1 cellular context compared by ENCODE assay signal in the genomic region with DNA sequence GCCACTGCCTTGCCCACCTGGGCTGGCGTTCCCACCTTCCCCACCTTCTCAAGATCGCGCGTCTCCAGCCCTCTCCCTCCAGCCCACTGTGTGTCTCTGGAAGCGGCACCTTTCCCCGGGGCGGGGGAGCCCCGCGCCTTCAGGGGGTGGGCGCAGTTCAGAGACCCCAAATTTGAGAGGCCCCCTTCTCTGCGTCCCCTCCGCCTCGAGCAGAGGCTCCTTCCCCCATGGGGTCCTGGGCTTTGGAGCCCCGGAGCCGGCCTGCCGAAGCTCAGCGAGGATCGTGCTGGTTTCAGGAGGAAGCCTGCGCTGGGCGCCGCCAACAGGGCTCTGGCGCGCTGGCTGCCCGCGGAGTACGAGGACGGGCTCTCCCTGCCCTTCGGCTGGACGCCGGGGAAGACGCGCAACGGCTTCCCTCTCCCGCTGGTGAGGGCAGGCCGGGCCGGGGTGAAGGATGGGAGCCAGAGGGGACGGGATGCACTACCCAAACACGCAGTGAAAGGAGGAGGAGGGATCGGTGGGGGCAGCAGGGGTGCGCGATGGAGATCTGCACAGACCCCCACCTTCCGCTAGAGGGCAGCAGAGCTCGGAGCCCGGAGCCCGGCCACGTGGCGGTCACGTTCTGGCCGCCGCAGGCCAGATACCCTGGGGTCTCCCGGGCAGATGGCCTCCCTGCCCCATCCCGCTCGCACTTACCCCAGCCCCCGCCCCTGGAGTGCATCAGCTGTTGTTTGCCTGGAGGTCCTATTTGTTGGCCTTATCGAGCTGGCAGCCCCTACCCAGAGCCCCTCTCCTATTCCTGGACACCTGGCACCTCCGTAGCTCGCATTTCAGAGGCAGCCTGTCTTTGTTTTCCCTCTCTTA.
TF ChIP-seq lines count a peak whose summit lies in the region.

No MANE protein-coding gene starts in this region.

TF ChIP-seq in GM12878, 131 proteins besides CTCF, POLR2A, EP300 and RAD21 (continued from another document and continues in another):
- TF ChIP-seq CEBPZ (IDR thresholded peaks at IDR 0.05; ENCODE audit: low read depth, low read length) (no peak), MXI1 (IDR thresholded peaks at IDR 0.05; ENCODE audit: low read depth, low read length) (peak; percentile 51; the same call in 1 of the 2 replicates), CREM (IDR thresholded peaks at IDR 0.05; ENCODE audit: low read depth) (no peak), LARP7 (IDR thresholded peaks at IDR 0.05) (peak; percentile 81), CBFB (IDR thresholded peaks at IDR 0.05; ENCODE audit: low read depth) (no peak), JUNB (IDR thresholded peaks at IDR 0.05) (no peak), ZNF592 (IDR thresholded peaks at IDR 0.05) (peak; percentile 73; the same call in 1 of the 2 replicates), EZH2 (IDR thresholded peaks at IDR 0.05; ENCODE audit: borderline replicate concordance, control insufficient read depth, low read depth, low read length) (no peak), BCL3 (IDR thresholded peaks at IDR 0.05; ENCODE audit: borderline replicate concordance, insufficient read depth, low read depth, low read length, poor library complexity, severe bottlenecking) (no peak), NBN (IDR thresholded peaks at IDR 0.05) (peak; percentile 43; the same call in 1 of the 2 replicates), ETV6 (conservative IDR thresholded peaks at IDR 0.05 in 1 of 2, IDR thresholded peaks at IDR 0.05 in 1 of 2; ENCODE audit: borderline replicate concordance in 1 of 2, low read depth in 1 of 2) (no peak), EGR1 (IDR thresholded peaks at IDR 0.05; ENCODE audit: borderline replicate concordance in 1 of 2, low read depth in 2 of 2, low read length in 2 of 2) (no peak), MYC (IDR thresholded peaks at IDR 0.05; ENCODE audit: insufficient read depth, insufficient read length, insufficient replicate concordance, low read length, severe bottlenecking) (peak; percentile 91), SREBF2 (IDR thresholded peaks at IDR 0.05; ENCODE audit: low read length) (no peak), CHD4 (IDR thresholded peaks at IDR 0.05) (no peak), WRNIP1 (IDR thresholded peaks at IDR 0.05; ENCODE audit: borderline replicate concordance, low read depth, low read length) (no peak), E2F4 (IDR thresholded peaks at IDR 0.05; ENCODE audit: low read depth, low read length) (no peak), YBX1 (IDR thresholded peaks at IDR 0.05) (no peak), ZNF207 (IDR thresholded peaks at IDR 0.05; ENCODE audit: borderline replicate concordance) (no peak; the same call in 1 of the 2 replicates), HSF1 (IDR thresholded peaks at IDR 0.05; ENCODE audit: low read depth, low read length) (no peak), KAT2A (conservative IDR thresholded peaks at IDR 0.05; ENCODE audit: control insufficient read depth, low read depth, low read length) (no peak), RFX5 (IDR thresholded peaks at IDR 0.05; ENCODE audit: low read depth, low read length) (no peak), CEBPB (IDR thresholded peaks at IDR 0.05; ENCODE audit: borderline replicate concordance in 1 of 2, low read depth in 2 of 2, low read length in 2 of 2) (no peak), PAX5 (IDR thresholded peaks at IDR 0.05; ENCODE audit: borderline replicate concordance, low read depth, low read length) (peak; percentile 34; the same call in 1 of the 2 replicates), MTA3 (IDR thresholded peaks at IDR 0.05; ENCODE audit: borderline replicate concordance, low read length) (no peak), HDAC6 (IDR thresholded peaks at IDR 0.05; ENCODE audit: unreplicated experiment) (no peak), BACH1 (IDR thresholded peaks at IDR 0.05; ENCODE audit: borderline replicate concordance) (0 out of 2 replicates have a peak, but pooled peaks have one; percentile 53), DPF2 (IDR thresholded peaks at IDR 0.05) (no peak)
- TF ChIP-seq, protein P1, sequence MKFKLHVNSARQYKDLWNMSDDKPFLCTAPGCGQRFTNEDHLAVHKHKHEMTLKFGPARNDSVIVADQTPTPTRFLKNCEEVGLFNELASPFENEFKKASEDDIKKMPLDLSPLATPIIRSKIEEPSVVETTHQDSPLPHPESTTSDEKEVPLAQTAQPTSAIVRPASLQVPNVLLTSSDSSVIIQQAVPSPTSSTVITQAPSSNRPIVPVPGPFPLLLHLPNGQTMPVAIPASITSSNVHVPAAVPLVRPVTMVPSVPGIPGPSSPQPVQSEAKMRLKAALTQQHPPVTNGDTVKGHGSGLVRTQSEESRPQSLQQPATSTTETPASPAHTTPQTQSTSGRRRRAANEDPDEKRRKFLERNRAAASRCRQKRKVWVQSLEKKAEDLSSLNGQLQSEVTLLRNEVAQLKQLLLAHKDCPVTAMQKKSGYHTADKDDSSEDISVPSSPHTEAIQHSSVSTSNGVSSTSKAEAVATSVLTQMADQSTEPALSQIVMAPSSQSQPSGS (IDR thresholded peaks at IDR 0.05; ENCODE audit: low read length): no peak
- TF ChIP-seq, protein P2, sequence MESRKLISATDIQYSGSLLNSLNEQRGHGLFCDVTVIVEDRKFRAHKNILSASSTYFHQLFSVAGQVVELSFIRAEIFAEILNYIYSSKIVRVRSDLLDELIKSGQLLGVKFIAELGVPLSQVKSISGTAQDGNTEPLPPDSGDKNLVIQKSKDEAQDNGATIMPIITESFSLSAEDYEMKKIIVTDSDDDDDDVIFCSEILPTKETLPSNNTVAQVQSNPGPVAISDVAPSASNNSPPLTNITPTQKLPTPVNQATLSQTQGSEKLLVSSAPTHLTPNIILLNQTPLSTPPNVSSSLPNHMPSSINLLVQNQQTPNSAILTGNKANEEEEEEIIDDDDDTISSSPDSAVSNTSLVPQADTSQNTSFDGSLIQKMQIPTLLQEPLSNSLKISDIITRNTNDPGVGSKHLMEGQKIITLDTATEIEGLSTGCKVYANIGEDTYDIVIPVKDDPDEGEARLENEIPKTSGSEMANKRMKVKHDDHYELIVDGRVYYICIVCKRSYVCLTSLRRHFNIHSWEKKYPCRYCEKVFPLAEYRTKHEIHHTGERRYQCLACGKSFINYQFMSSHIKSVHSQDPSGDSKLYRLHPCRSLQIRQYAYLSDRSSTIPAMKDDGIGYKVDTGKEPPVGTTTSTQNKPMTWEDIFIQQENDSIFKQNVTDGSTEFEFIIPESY (IDR thresholded peaks at IDR 0.05): no peak
- TF ChIP-seq, protein P3, sequence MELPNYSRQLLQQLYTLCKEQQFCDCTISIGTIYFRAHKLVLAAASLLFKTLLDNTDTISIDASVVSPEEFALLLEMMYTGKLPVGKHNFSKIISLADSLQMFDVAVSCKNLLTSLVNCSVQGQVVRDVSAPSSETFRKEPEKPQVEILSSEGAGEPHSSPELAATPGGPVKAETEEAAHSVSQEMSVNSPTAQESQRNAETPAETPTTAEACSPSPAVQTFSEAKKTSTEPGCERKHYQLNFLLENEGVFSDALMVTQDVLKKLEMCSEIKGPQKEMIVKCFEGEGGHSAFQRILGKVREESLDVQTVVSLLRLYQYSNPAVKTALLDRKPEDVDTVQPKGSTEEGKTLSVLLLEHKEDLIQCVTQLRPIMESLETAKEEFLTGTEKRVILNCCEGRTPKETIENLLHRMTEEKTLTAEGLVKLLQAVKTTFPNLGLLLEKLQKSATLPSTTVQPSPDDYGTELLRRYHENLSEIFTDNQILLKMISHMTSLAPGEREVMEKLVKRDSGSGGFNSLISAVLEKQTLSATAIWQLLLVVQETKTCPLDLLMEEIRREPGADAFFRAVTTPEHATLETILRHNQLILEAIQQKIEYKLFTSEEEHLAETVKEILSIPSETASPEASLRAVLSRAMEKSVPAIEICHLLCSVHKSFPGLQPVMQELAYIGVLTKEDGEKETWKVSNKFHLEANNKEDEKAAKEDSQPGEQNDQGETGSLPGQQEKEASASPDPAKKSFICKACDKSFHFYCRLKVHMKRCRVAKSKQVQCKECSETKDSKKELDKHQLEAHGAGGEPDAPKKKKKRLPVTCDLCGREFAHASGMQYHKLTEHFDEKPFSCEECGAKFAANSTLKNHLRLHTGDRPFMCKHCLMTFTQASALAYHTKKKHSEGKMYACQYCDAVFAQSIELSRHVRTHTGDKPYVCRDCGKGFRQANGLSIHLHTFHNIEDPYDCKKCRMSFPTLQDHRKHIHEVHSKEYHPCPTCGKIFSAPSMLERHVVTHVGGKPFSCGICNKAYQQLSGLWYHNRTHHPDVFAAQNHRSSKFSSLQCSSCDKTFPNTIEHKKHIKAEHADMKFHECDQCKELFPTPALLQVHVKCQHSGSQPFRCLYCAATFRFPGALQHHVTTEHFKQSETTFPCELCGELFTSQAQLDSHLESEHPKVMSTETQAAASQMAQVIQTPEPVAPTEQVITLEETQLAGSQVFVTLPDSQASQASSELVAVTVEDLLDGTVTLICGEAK (IDR thresholded peaks at IDR 0.05; ENCODE audit: borderline replicate concordance): no peak
